Comparison of ENCODE assay signal across 23 cellular contexts in genomic region chr20:8242827-8243764, GRCh38.
DNase-seq lines count a peak whose midpoint lies in the region; ATAC-seq, FAIRE-seq and TF ChIP-seq lines count a peak whose summit lies in the region.
"Had no signal": no experiment of that assay in that cellular context is flagged by ENCODE, and none has a peak within 500 bp of the region (broad histone marks: within the 10 kb centered on the region; RNA-seq: fewer than 3 reads in every experiment).

No MANE protein-coding gene starts in this region.

- dilution Hi-C loops in mammary epithelial cell (cut with HindIII; ENCODE audit: low sequenced_read_pairs): no loop called here

- H3K36me3 Mint-ChIP-seq in endothelial cell (ENCODE audit: low read depth, unreplicated experiment): no peaks in the 10 kb centered on the region
- H3K36me3 Mint-ChIP-seq: activated naive CD8-positive, alpha-beta T cell had no signal

- in situ Hi-C loops in mammary epithelial cell (cut with MboI; ENCODE audit: low sequenced_read_pairs in 2 of 2): no loop called here

- 78% methylated on average over 7 of the region's 7 CpGs for WGBS in mammary epithelial cell (ENCODE audit: low coverage, missing lambda C conversion rate)

- H3K4me1 ChIP-seq in breast epithelium (peaks cover 3 to 8% of the 10 kb centered on the region in 2 donors), mammary epithelial cell (ENCODE audit: insufficient read depth, low read length) (no peaks in the 10 kb centered on the region), subcutaneous abdominal adipose tissue (ENCODE audit: control insufficient read depth in 5 of 5, insufficient read depth in 5 of 5, low read length in 5 of 5) (peaks cover 0 to 32% (median 10%) of the 10 kb centered on the region in 5 donors)
- H3K4me1 ChIP-seq: lower lobe of right lung had no signal

- H3K9ac ChIP-seq in mammary epithelial cell (ENCODE audit: insufficient read depth, low read length) (no peak overlapping the region), subcutaneous abdominal adipose tissue (ENCODE audit: low read length in 5 of 5) (no peak overlapping the region)

- H3K27me3 ChIP-seq in breast epithelium (no peaks in the 10 kb centered on the region), mammary epithelial cell (ENCODE audit: insufficient read depth, low read length) (no peaks in the 10 kb centered on the region), subcutaneous abdominal adipose tissue (ENCODE audit: control insufficient read depth in 5 of 5, insufficient read depth in 4 of 5, low read length in 5 of 5) (no peaks in the 10 kb centered on the region)

- no peak overlapping the region for H3K27ac Mint-ChIP-seq in endothelial cell (ENCODE audit: unreplicated experiment)
- H3K27ac Mint-ChIP-seq: activated naive CD8-positive, alpha-beta T cell; activated T-helper 1 cell treated with anti-CD3 and anti-CD28 coated beads, Interleukin-12 subunit alpha, Interleukin-12 subunit beta, Interleukin-2, Interleukin-4 antibody, amounts not matched to agents 30 ng/mL and 10 ng/mL and 1 ng/mL, durations not matched to agents 14 hours and 24 hours and 36 hours; dendritic cell treated with granulocyte-macrophage colony-stimulating factor and Interleukin-4, amounts not matched to agents 40 ng/mL and 50 ng/mL, for 4 days had no signal

- no TSS peak for BruUV-seq in mammary epithelial cell (replicated peaks; lab: Mats Ljungman, UMichigan)

- peaks cover 2% of the 10 kb centered on the region for H3K27me3 Mint-ChIP-seq in endothelial cell (ENCODE audit: unreplicated experiment)
- H3K27me3 Mint-ChIP-seq: activated naive CD8-positive, alpha-beta T cell; dendritic cell treated with granulocyte-macrophage colony-stimulating factor and Interleukin-4, amounts not matched to agents 40 ng/mL and 50 ng/mL, for 4 days had no signal

- TF ChIP-seq POLR2A in breast epithelium (IDR thresholded peaks at IDR 0.05): no peak

- ATAC-seq in left cardiac atrium (peak; percentile 38 to 56), HG03095 (IDR thresholded peaks at IDR 0.05; ENCODE audit: unreplicated experiment) (no peak)
- ATAC-seq: HCT116, lower lobe of right lung had no signal

- H3K4me2 ChIP-seq in mammary epithelial cell (ENCODE audit: insufficient read depth, low read depth, low read length): no peak overlapping the region

- no peak overlapping the region for H3K4me3 ChIP-seq in breast epithelium
- no peak overlapping the region for H3K4me3 ChIP-seq in mammary epithelial cell (replicated peaks in 1 of 3; ENCODE audit: insufficient read depth in 1 of 3, low read depth in 2 of 3, low read length in 3 of 3)
- H3K4me3 ChIP-seq in subcutaneous abdominal adipose tissue (ENCODE audit: low read depth in 1 of 5, low read length in 5 of 5): no peak overlapping the region
- H3K4me3 ChIP-seq: lower lobe of right lung had no signal

- H4K20me1 ChIP-seq in mammary epithelial cell (ENCODE audit: insufficient read depth, low read length): no peaks in the 10 kb centered on the region

- CTCF ChIA-PET in mammary epithelial cell (lab: Charles Lee; ENCODE audit: low non-redundant PET): no interaction called here

- H3K9me3 ChIP-seq in breast epithelium: no peaks in the 10 kb centered on the region
- no peaks in the 10 kb centered on the region for H3K9me3 ChIP-seq in mammary epithelial cell (replicated peaks; ENCODE audit: insufficient read depth, low read length)
- H3K9me3 ChIP-seq in subcutaneous abdominal adipose tissue (ENCODE audit: control insufficient read depth in 5 of 5, low read length in 5 of 5): no peaks in the 10 kb centered on the region
- H3K9me3 ChIP-seq: lower lobe of right lung had no signal

- H3K36me3 ChIP-seq in breast epithelium (no peaks in the 10 kb centered on the region), mammary epithelial cell (ENCODE audit: insufficient read depth, low read length) (no peaks in the 10 kb centered on the region), subcutaneous abdominal adipose tissue (ENCODE audit: control insufficient read depth in 5 of 5, insufficient read depth in 5 of 5, low read length in 5 of 5) (no peaks in the 10 kb centered on the region)
- H3K36me3 ChIP-seq: lower lobe of right lung had no signal

- intact Hi-C loops in breast epithelium (cut with DNase I; ENCODE audit: low total_unique reads) (no loop called here), mammary epithelial cell (cut with micrococcal nuclease) (no loop called here), left cardiac atrium (cut with DNase I) (no loop called here)

- H3K9me3 Mint-ChIP-seq in endothelial cell (ENCODE audit: unreplicated experiment): no peaks in the 10 kb centered on the region
- H3K9me3 Mint-ChIP-seq: activated T-helper 1 cell treated with anti-CD3 and anti-CD28 coated beads, Interleukin-12 subunit alpha, Interleukin-12 subunit beta, Interleukin-2, Interleukin-4 antibody, amounts not matched to agents 30 ng/mL and 10 ng/mL and 1 ng/mL, durations not matched to agents 14 hours and 24 hours and 36 hours; dendritic cell treated with granulocyte-macrophage colony-stimulating factor and Interleukin-4, amounts not matched to agents 40 ng/mL and 50 ng/mL, for 4 days had no signal

- no peaks in the 10 kb centered on the region for H3K4me1 Mint-ChIP-seq in endothelial cell (ENCODE audit: unreplicated experiment)

- DNase-seq in breast epithelium (ENCODE audit: low spot score in 2 of 2): no peak
- no peak for DNase-seq in mammary epithelial cell
- DNase-seq in left cardiac atrium: no peak
- DNase-seq in endothelial cell (ENCODE audit: low spot score): no peak
- DNase-seq in DMS153 treated with DMSO at 0.1 percent for 48 hours (lab: John Stamatoyannopoulos, UW; ENCODE audit: unreplicated experiment): no peak
- DNase-seq: 8988T; activated CD4-positive, alpha-beta T cell treated with anti-CD3 and anti-CD28 coated beads for 4 hours; COR-L47; head of caudate nucleus; Kasumi-1; lower lobe of right lung; NCI-H1092; NCI-H2029 treated with DMSO at 0.1 percent for 48 hours; NCI-H526 had no signal

- peak; percentile 77 for FAIRE-seq in endometrium (lab: Jason Lieb, UNC)
- FAIRE-seq: TTC549, urothelium cell line had no signal

- no peak overlapping the region for H3K4me3 Mint-ChIP-seq in endothelial cell (ENCODE audit: unreplicated experiment)
- H3K4me3 Mint-ChIP-seq: activated naive CD8-positive, alpha-beta T cell; activated T-helper 1 cell treated with anti-CD3 and anti-CD28 coated beads, Interleukin-12 subunit alpha, Interleukin-12 subunit beta, Interleukin-2, Interleukin-4 antibody, amounts not matched to agents 30 ng/mL and 10 ng/mL and 1 ng/mL, durations not matched to agents 14 hours and 24 hours and 36 hours; dendritic cell treated with granulocyte-macrophage colony-stimulating factor and Interleukin-4, amounts not matched to agents 40 ng/mL and 50 ng/mL, for 4 days had no signal

- peak overlapping the region; percentile 30 to 35 for H3K27ac ChIP-seq in breast epithelium
- H3K27ac ChIP-seq in mammary epithelial cell (ENCODE audit: insufficient read depth, low read depth, low read length): no peak overlapping the region
- H3K27ac ChIP-seq in subcutaneous abdominal adipose tissue (ENCODE audit: low read depth, low read length): peak overlapping the region; percentile 2
- H3K27ac ChIP-seq: lower lobe of right lung had no signal

- H2AFZ ChIP-seq in mammary epithelial cell (ENCODE audit: low read depth, low read length): no peak overlapping the region

- TF ChIP-seq CTCF in breast epithelium (IDR thresholded peaks at IDR 0.05): no peak
- TF ChIP-seq CTCF in mammary epithelial cell (conservative IDR thresholded peaks at IDR 0.05 in 1 of 2, IDR thresholded peaks at IDR 0.05 in 1 of 2; ENCODE audit: extremely low read depth in 1 of 2, insufficient read depth in 1 of 2, low read depth in 1 of 2, low read length in 2 of 2): no peak
- no peak for TF ChIP-seq CTCF in endothelial cell (IDR thresholded peaks at IDR 0.05; ENCODE audit: unreplicated experiment)

- no peaks in the 10 kb centered on the region for H3K79me2 ChIP-seq in mammary epithelial cell (ENCODE audit: insufficient read depth, low read length)
